ENCODE assay signal across 4 cellular contexts in genomic region chr9:136983611-136984314, GRCh38.
TF ChIP-seq lines count a peak whose summit lies in the region.

No MANE protein-coding gene starts in this region.

TF ChIP-seq in SK-N-SH treated with all-trans-retinoic acid at 6 μM for 48 hours, 23 proteins besides CTCF, POLR2A, EP300 and RAD21:
- TF ChIP-seq TOX (CRISPR knock-in tag; IDR thresholded peaks at IDR 0.05; ENCODE audit: borderline replicate concordance) (no peak), ISL1 (CRISPR knock-in tag; IDR thresholded peaks at IDR 0.05) (no peak), TCF4 (CRISPR knock-in tag; IDR thresholded peaks at IDR 0.05; ENCODE audit: borderline replicate concordance) (peak; percentile 37; the same call in 1 of the 2 replicates), ZNF565 (CRISPR knock-in tag; conservative IDR thresholded peaks at IDR 0.05; ENCODE audit: low read depth) (no peak), CSRNP3 (CRISPR knock-in tag; IDR thresholded peaks at IDR 0.05) (no peak), BACH2 (CRISPR knock-in tag; IDR thresholded peaks at IDR 0.05; ENCODE audit: borderline replicate concordance) (no peak), GLIS3 (CRISPR knock-in tag; IDR thresholded peaks at IDR 0.05) (no peak)
TF ChIP-seq in SK-N-SH treated with all-trans-retinoic acid at 6 μM for 48 hours: peak in this region for 1.

TF ChIP-seq in SK-N-SH, 30 proteins besides CTCF, POLR2A, EP300 and RAD21:
- TF ChIP-seq RXRA (IDR thresholded peaks at IDR 0.05; ENCODE audit: borderline replicate concordance, low read depth) = no peak
- TF ChIP-seq ZBTB33 (IDR thresholded peaks at IDR 0.05; ENCODE audit: borderline replicate concordance, low read depth) = no peak
- no peak for TF ChIP-seq FOXJ3 (CRISPR knock-in tag; IDR thresholded peaks at IDR 0.05)
- TF ChIP-seq FOXM1 (IDR thresholded peaks at IDR 0.05; ENCODE audit: low read depth) = no peak
- no peak for TF ChIP-seq REST (IDR thresholded peaks at IDR 0.05; ENCODE audit: low read depth, low read length)

TF ChIP-seq in HEK293, 187 proteins besides CTCF, POLR2A, EP300 and RAD21 (continues in another document):
- no peak for TF ChIP-seq AEBP2 (tag by site-specific recombination; IDR thresholded peaks at IDR 0.05; ENCODE audit: borderline replicate concordance)
- TF ChIP-seq ZNF266 (tag by site-specific recombination; IDR thresholded peaks at IDR 0.05; ENCODE audit: low read depth) = no peak
- TF ChIP-seq KLF1 (tag by site-specific recombination; IDR thresholded peaks at IDR 0.05) = peak; percentile 25; the same call in 1 of the 2 replicates
- no peak for TF ChIP-seq ZBTB26 (tag by site-specific recombination; optimal IDR thresholded peaks at IDR 0.05)
- no peak for TF ChIP-seq ZNF830 (tag by site-specific recombination; IDR thresholded peaks at IDR 0.05; ENCODE audit: low read depth)
- no peak for TF ChIP-seq PATZ1 (tag by site-specific recombination; IDR thresholded peaks at IDR 0.05)
- 0 out of 2 replicates have a peak, but pooled peaks have one; percentile 36 for TF ChIP-seq ZNF785 (tag by site-specific recombination; IDR thresholded peaks at IDR 0.05)
- TF ChIP-seq ZSCAN4 (tag by site-specific recombination; IDR thresholded peaks at IDR 0.05) = peak; percentile 96
- no peak for TF ChIP-seq ZBTB1 (tag by site-specific recombination; IDR thresholded peaks at IDR 0.05)
- TF ChIP-seq ZSCAN30 (tag by site-specific recombination; IDR thresholded peaks at IDR 0.05) = no peak
- TF ChIP-seq ZNF433 (tag by site-specific recombination; IDR thresholded peaks at IDR 0.05; ENCODE audit: low read depth) = no peak
- 0 out of 2 replicates have a peak, but pooled peaks have one; percentile 53 for TF ChIP-seq ZNF544 (tag by site-specific recombination; IDR thresholded peaks at IDR 0.05)
- no peak for TF ChIP-seq TCF7L2 (IDR thresholded peaks at IDR 0.05; ENCODE audit: borderline replicate concordance, low read depth, low read length)
- no peak for TF ChIP-seq PRDM6 (tag by site-specific recombination; IDR thresholded peaks at IDR 0.05)

TF ChIP-seq in H1, 55 proteins besides CTCF, POLR2A, EP300 and RAD21:
- TF ChIP-seq ATF3 (IDR thresholded peaks at IDR 0.05; ENCODE audit: insufficient read depth, low read depth, low read length) = no peak
- TF ChIP-seq ZNF274 (IDR thresholded peaks at IDR 0.05; ENCODE audit: borderline replicate concordance, extremely low read depth, low read length) = no peak
- no peak for TF ChIP-seq CBX8 (IDR thresholded peaks at IDR 0.05; ENCODE audit: borderline replicate concordance, low read depth, low read length)
